Comparison of ENCODE assay signal across 8 cellular contexts in genomic region chr10:60434418-60435046, GRCh38. TPM values are rescaled to one million over a fixed set of nuclear protein-coding genes. Genes with fewer than 3 reads are reported as not detected.
DNase-seq lines count a peak whose midpoint lies in the region; ATAC-seq and TF ChIP-seq lines count a peak whose summit lies in the region.

No MANE protein-coding gene starts in this region.

- CTCF ChIA-PET in CD8-positive, alpha-beta memory T cell (lab: Charles Lee) = no interaction called here

- H4K8ac ChIP-seq in H9 (replicated peaks; ENCODE audit: insufficient read length, low read depth, low read length) = no peak overlapping the region

- no peak overlapping the region for H4K91ac ChIP-seq in H9 (ENCODE audit: insufficient read length, low read depth, low read length)

- H3K14ac ChIP-seq in H9 (ENCODE audit: insufficient read depth, low read length) = no peak overlapping the region

- H4K5ac ChIP-seq in H9 (ENCODE audit: insufficient read length, low read depth, low read length) = no peak overlapping the region

- intact Hi-C loops in lower lobe of right lung (cut with DNase I) = no loop called here

- no CpG with 5 or more reads among the region's 3 CpGs for WGBS in H9 (ENCODE audit: extremely low coverage, insufficient read length, low lambda C conversion rate)

- H3K18ac ChIP-seq in H9 (ENCODE audit: insufficient read length, low read depth, low read length) = no peak overlapping the region

- no peak overlapping the region for H2BK20ac ChIP-seq in H9 (ENCODE audit: low read depth, low read length, poor library complexity, severe bottlenecking)

- H3K79me1 ChIP-seq in H9 (ENCODE audit: insufficient read depth, low read depth, low read length, poor library complexity, severe bottlenecking) = no peaks in the 10 kb centered on the region

- H3K4me3 ChIP-seq in choroid plexus epithelial cell (ENCODE audit: low read depth, low read length) (no peak overlapping the region), lower lobe of right lung (no peak overlapping the region)
- H3K4me3 ChIP-seq in CD8-positive, alpha-beta memory T cell (ENCODE audit: low read length) = no peak overlapping the region

- H3K23ac ChIP-seq in H9 (ENCODE audit: insufficient read length, low read depth, low read length) = no peak overlapping the region

- H3K4me1 ChIP-seq in H9 (ENCODE audit: insufficient read depth, low read length) (no peaks in the 10 kb centered on the region), lower lobe of right lung (no peaks in the 10 kb centered on the region)
- no peaks in the 10 kb centered on the region for H3K4me1 ChIP-seq in CD8-positive, alpha-beta memory T cell (ENCODE audit: insufficient read depth, low read length)

- H3K27me3 ChIP-seq in H9 (ENCODE audit: insufficient read depth, low read length) (no peaks in the 10 kb centered on the region), lower lobe of right lung (ENCODE audit: low read depth) (no peaks in the 10 kb centered on the region)
- no peaks in the 10 kb centered on the region for H3K27me3 ChIP-seq in CD8-positive, alpha-beta memory T cell (ENCODE audit: insufficient read depth, low read length, poor library complexity, severe bottlenecking)

- H3K9me3 ChIP-seq in H9 (ENCODE audit: control insufficient read depth, low read depth, low read length) (no peaks in the 10 kb centered on the region), lower lobe of right lung (no peaks in the 10 kb centered on the region)
- no peaks in the 10 kb centered on the region for H3K9me3 ChIP-seq in CD8-positive, alpha-beta memory T cell (ENCODE audit: low read length)

- no peak overlapping the region for H2BK5ac ChIP-seq in H9 (ENCODE audit: insufficient read length, low read length)

- H3K27ac ChIP-seq in H9 (ENCODE audit: insufficient read length, low read depth, low read length) (no peak overlapping the region), lower lobe of right lung (no peak overlapping the region)
- no peak overlapping the region for H3K27ac ChIP-seq in CD8-positive, alpha-beta memory T cell (ENCODE audit: low read depth, low read length)

- no peaks in the 10 kb centered on the region for H3K79me2 ChIP-seq in H9 (ENCODE audit: insufficient read depth, low read length)

- H3K9ac ChIP-seq in H9 (ENCODE audit: extremely low read depth, insufficient read length, low read length) = no peak overlapping the region

- H3K36me3 ChIP-seq in lower lobe of right lung = no peaks in the 10 kb centered on the region
- no peaks in the 10 kb centered on the region for H3K36me3 ChIP-seq in CD8-positive, alpha-beta memory T cell (ENCODE audit: insufficient read depth, low read length)

- TF ChIP-seq CTCF in H9 (conservative IDR thresholded peaks at IDR 0.05) (peak; percentile 89), choroid plexus epithelial cell (conservative IDR thresholded peaks at IDR 0.05; ENCODE audit: low read depth, low read length) (peak; percentile 69), lower lobe of right lung (IDR thresholded peaks at IDR 0.05) (peak; percentile 70)

- H3K4me3 Mint-ChIP-seq in H9 = no peak overlapping the region
- no peak overlapping the region for H3K4me3 Mint-ChIP-seq in CD8-positive, alpha-beta memory T cell

- no peaks in the 10 kb centered on the region for H3K9me3 Mint-ChIP-seq in H9
- H3K9me3 Mint-ChIP-seq in CD8-positive, alpha-beta memory T cell = no peaks in the 10 kb centered on the region

- no peak overlapping the region for H3K56ac ChIP-seq in H9 (ENCODE audit: insufficient read length, low read depth, low read length)

- H3K36me3 Mint-ChIP-seq in H9 (ENCODE audit: insufficient read depth in 1 of 3, low read depth in 3 of 3) = no peaks in the 10 kb centered on the region
- H3K36me3 Mint-ChIP-seq in CD8-positive, alpha-beta memory T cell = peaks cover 0 to 2% (median 0%) of the 10 kb centered on the region in 3 donors

- no peaks in the 10 kb centered on the region for H3K23me2 ChIP-seq in H9 (ENCODE audit: insufficient read length, low read depth, low read length, poor library complexity, severe bottlenecking)

- no peak overlapping the region for H3K4ac ChIP-seq in H9 (ENCODE audit: low read depth, low read length)

- DNase-seq in DMS153 (lab: John Stamatoyannopoulos, UW) = peak; percentile 31
- DNase-seq in H9 = no peak
- peak; percentile 4 to 46 for DNase-seq in NCI-H524 (lab: John Stamatoyannopoulos, UW)
- peak; percentile 83 for DNase-seq in choroid plexus epithelial cell (ENCODE audit: low read depth)
- DNase-seq in lower lobe of right lung = no peak
- DNase-seq in SHP77 treated with DMSO at 0.1 percent for 48 hours (lab: John Stamatoyannopoulos, UW) = no peak
- DNase-seq in CD8-positive, alpha-beta memory T cell = no peak

- no peak overlapping the region for H3K4me2 ChIP-seq in H9 (ENCODE audit: insufficient read depth, insufficient read length, low read length)

- H3K27me3 Mint-ChIP-seq in H9 (ENCODE audit: low read depth) = no peaks in the 10 kb centered on the region
- H3K27me3 Mint-ChIP-seq in CD8-positive, alpha-beta memory T cell = no peaks in the 10 kb centered on the region

- H3K27ac Mint-ChIP-seq in H9 = no peak overlapping the region
- peak overlapping the region in 1 of 8 donors; percentile 1 for H3K27ac Mint-ChIP-seq in CD8-positive, alpha-beta memory T cell

- H3T11ph ChIP-seq in H9 (ENCODE audit: low read length) = no peak overlapping the region

- no peak overlapping the region for H2AK5ac ChIP-seq in H9 (ENCODE audit: insufficient read length, low read length)

- H2BK120ac ChIP-seq in H9 (ENCODE audit: low read depth, low read length, poor library complexity, severe bottlenecking) = no peak overlapping the region

- POLR2A ChIA-PET in CD8-positive, alpha-beta memory T cell (lab: Charles Lee) = no interaction called here

- peak; percentile 51 to 67 for ATAC-seq in lower lobe of right lung
- no peak for ATAC-seq in HG02840 (IDR thresholded peaks at IDR 0.05; ENCODE audit: low FRiP score, unreplicated experiment)

- H2AFZ ChIP-seq in H9 (ENCODE audit: low read length) = no peak overlapping the region

- no peak overlapping the region for H2BK12ac ChIP-seq in H9 (ENCODE audit: insufficient read length, low read depth, low read length)

- no peak overlapping the region for H2BK15ac ChIP-seq in H9 (ENCODE audit: low read depth, low read length)

- H4K20me1 ChIP-seq in H9 (ENCODE audit: control insufficient read depth, insufficient read depth, insufficient read length) = no peaks in the 10 kb centered on the region

- H3K4me1 Mint-ChIP-seq in H9 = peaks cover 7 to 11% of the 10 kb centered on the region in 2 experiments
- no peaks in the 10 kb centered on the region for H3K4me1 Mint-ChIP-seq in CD8-positive, alpha-beta memory T cell

RNA-seq across cellular contexts. Expression of gene ANK3, which starts 44.9 kb away (rescaled TPM):
- total RNA-seq in H9 (2021) (56.0 and 59.6 TPM in 2 replicates), lower lobe of right lung (75.9 TPM)
- total RNA-seq in CD8-positive, alpha-beta memory T cell = 10 to 100 TPM; 10.2 to 12.8 TPM
- 11.8 TPM for polyA plus RNA-seq in CD8-positive, alpha-beta memory T cell

Comparison
In these comparisons a context has a peak if more than half of its experiments do, and no peak if none do; other contexts are left out.
1. DNase-seq: peak in DMS153 (single experiment), NCI-H524 (2 of 2) and choroid plexus epithelial cell (single experiment); none in H9 (single experiment), lower lobe of right lung (single experiment), SHP77 treated with DMSO at 0.1 percent for 48 hours (single experiment) and CD8-positive, alpha-beta memory T cell (0 of 5).
2. Peak in every context shown above with its lines, with median percentiles within 50 percentile points of each other: CTCF ChIP-seq.